Comparison of ENCODE assay signal across 26 cellular contexts in genomic region chr17:39974433-39974832, GRCh38. TPM values are rescaled to one million over a fixed set of nuclear protein-coding genes. Genes with fewer than 3 reads are reported as not detected.
DNase-seq lines count a peak whose midpoint lies in the region; ATAC-seq, FAIRE-seq and TF ChIP-seq lines count a peak whose summit lies in the region.
"Had no signal": no experiment of that assay in that cellular context is flagged by ENCODE, and none has a peak within 500 bp of the region (broad histone marks: within the 10 kb centered on the region; RNA-seq: fewer than 3 reads in every experiment).

No MANE protein-coding gene starts in this region.

- TF ChIP-seq CTCF in astrocyte (IDR thresholded peaks at IDR 0.05; ENCODE audit: insufficient read depth, low read depth, low read length) = no peak

- no peaks in the 10 kb centered on the region for H3K79me2 ChIP-seq in astrocyte (ENCODE audit: insufficient read depth, low read length)

- no peak overlapping the region for H2AFZ ChIP-seq in astrocyte (ENCODE audit: low read depth, low read length)

- peak overlapping the region in 2 of 3 donors; percentile 71 to 92 for H3K27ac Mint-ChIP-seq in CD4-positive, CD25-positive, alpha-beta regulatory T cell
- H3K27ac Mint-ChIP-seq in astrocyte (ENCODE audit: unreplicated experiment) = peak overlapping the region; percentile 81

- no peaks in the 10 kb centered on the region for H3K9me3 Mint-ChIP-seq in CD4-positive, CD25-positive, alpha-beta regulatory T cell
- peaks cover 6% of the 10 kb centered on the region for H3K9me3 Mint-ChIP-seq in astrocyte (ENCODE audit: unreplicated experiment)
- H3K9me3 Mint-ChIP-seq: CD14-positive monocyte had no signal

- H3K36me3 Mint-ChIP-seq in CD4-positive, CD25-positive, alpha-beta regulatory T cell = peaks cover 15% of the 10 kb centered on the region
- H3K36me3 Mint-ChIP-seq in astrocyte (ENCODE audit: low read depth, unreplicated experiment) = peaks cover 3% of the 10 kb centered on the region
- H3K36me3 Mint-ChIP-seq: CD14-positive monocyte had no signal

- H3K4me2 ChIP-seq in astrocyte (ENCODE audit: low read length) = no peak overlapping the region

- FAIRE-seq in astrocyte (lab: Jason Lieb, UNC) (no peak), H54 (lab: Jason Lieb, UNC) (no peak)
- FAIRE-seq: D721Med had no signal

- H4K20me1 ChIP-seq in astrocyte (ENCODE audit: insufficient read depth, low read length) = no peaks in the 10 kb centered on the region

- no peak overlapping the region for H3K27ac ChIP-seq in CD4-positive, CD25-positive, alpha-beta regulatory T cell (ENCODE audit: insufficient read depth, low read length, poor library complexity, severe bottlenecking)
- H3K27ac ChIP-seq in astrocyte (ENCODE audit: low read depth, low read length) (no peak overlapping the region), epithelial cell of prostate (peak overlapping the region; percentile 49)
- H3K27ac ChIP-seq: SJCRH30 had no signal

- TF ChIP-seq POLR2A in H54 (IDR thresholded peaks at IDR 0.05; ENCODE audit: low read depth, low read length) = no peak

- no peak overlapping the region for H3K9ac ChIP-seq in astrocyte (ENCODE audit: low read length)

- H3K36me3 ChIP-seq in CD4-positive, CD25-positive, alpha-beta regulatory T cell (ENCODE audit: control insufficient read depth, insufficient read depth, low read length) = no peaks in the 10 kb centered on the region
- no peaks in the 10 kb centered on the region for H3K36me3 ChIP-seq in astrocyte (ENCODE audit: insufficient read depth, low read length)
- H3K36me3 ChIP-seq: BE2C, SJCRH30 had no signal

- ATAC-seq in CD4-positive, CD25-positive, alpha-beta regulatory T cell (ENCODE audit: low read depth in 2 of 2) = no peak
- ATAC-seq: PC-3, Right ventricle myocardium inferior, SK-N-SH treated with all-trans-retinoic acid at 6 μM for 48 hours had no signal

- no peak for DNase-seq in CD4-positive, CD25-positive, alpha-beta regulatory T cell
- DNase-seq in HT-29 (ENCODE audit: low spot score) (peak; percentile 4), astrocyte (ENCODE audit: low read depth) (no peak), epithelial cell of prostate (ENCODE audit: low read depth, low spot score) (no peak), hypothalamus (lab: John Stamatoyannopoulos, UW) (no peak), KG1 (lab: John Stamatoyannopoulos, UW) (no peak), H54 (ENCODE audit: insufficient read length, low spot score) (no peak)
- DNase-seq: 8988T, ACHN, BE2C, NCI-H1105 treated with DMSO at 0.1 percent for 48 hours, NCI-H146, NCI-H1930, NCI-H2107, NCI-H446, NCI-H524 treated with DMSO at 0.1 percent for 48 hours, NCI-H774, PC-3, SJCRH30 had no signal

- no peaks in the 10 kb centered on the region for H3K4me1 ChIP-seq in CD4-positive, CD25-positive, alpha-beta regulatory T cell (ENCODE audit: control insufficient read depth, insufficient read depth, low read length, poor library complexity, severe bottlenecking)
- H3K4me1 ChIP-seq in astrocyte (ENCODE audit: insufficient read depth, low read length) = peaks cover 8% of the 10 kb centered on the region
- H3K4me1 ChIP-seq: BE2C had no signal

- no peaks in the 10 kb centered on the region for H3K27me3 ChIP-seq in CD4-positive, CD25-positive, alpha-beta regulatory T cell (ENCODE audit: control insufficient read depth, insufficient read depth, low read length)
- peaks cover 5% of the 10 kb centered on the region for H3K27me3 ChIP-seq in astrocyte (ENCODE audit: insufficient read depth, low read length)

- H3K27me3 Mint-ChIP-seq in CD4-positive, CD25-positive, alpha-beta regulatory T cell = peaks cover 26% of the 10 kb centered on the region
- H3K27me3 Mint-ChIP-seq in astrocyte (ENCODE audit: low read depth, unreplicated experiment) = peaks cover 10% of the 10 kb centered on the region

- H3K4me3 ChIP-seq in CD4-positive, CD25-positive, alpha-beta regulatory T cell (ENCODE audit: low read depth, low read length) = no peak overlapping the region
- no peak overlapping the region for H3K4me3 ChIP-seq in astrocyte (ENCODE audit: insufficient read depth, low read depth, low read length)
- H3K4me3 ChIP-seq: SJCRH30 had no signal

- peaks cover 0 to 6% (median 1%) of the 10 kb centered on the region in 4 donors for H3K4me1 Mint-ChIP-seq in CD4-positive, CD25-positive, alpha-beta regulatory T cell
- peaks cover 17% of the 10 kb centered on the region for H3K4me1 Mint-ChIP-seq in astrocyte (ENCODE audit: low read depth, unreplicated experiment)

- no peak overlapping the region for H3K4me3 Mint-ChIP-seq in CD4-positive, CD25-positive, alpha-beta regulatory T cell
- H3K4me3 Mint-ChIP-seq in astrocyte (ENCODE audit: unreplicated experiment) = no peak overlapping the region
- H3K4me3 Mint-ChIP-seq: CD14-positive monocyte had no signal

- no peaks in the 10 kb centered on the region for H3K9me3 ChIP-seq in CD4-positive, CD25-positive, alpha-beta regulatory T cell (ENCODE audit: control insufficient read depth in 2 of 2, low read length in 2 of 2)
- H3K9me3 ChIP-seq in astrocyte (ENCODE audit: insufficient read depth, low read depth, low read length) = no peaks in the 10 kb centered on the region
- H3K9me3 ChIP-seq: BE2C, SJCRH30 had no signal

RNA-seq across cellular contexts. Expression of gene PSMD3, which starts 6.2 kb away (rescaled TPM):
- 62.4 TPM for total RNA-seq in CD4-positive, CD25-positive, alpha-beta regulatory T cell
- 10 to 100 TPM; 47.9 to 51.0 (median 49.3) TPM for polyA plus RNA-seq in CD4-positive, CD25-positive, alpha-beta regulatory T cell
- 236 and 240 TPM in 2 replicates for total RNA-seq in HT-29 (2014; rRNA removed; shearing (Covaris generic))
- 129 and 134 TPM in 2 replicates for total RNA-seq in astrocyte

RNA-seq across cellular contexts. Expression of gene GSDMA, which starts 11.6 kb away (rescaled TPM):
- total RNA-seq in CD4-positive, CD25-positive, alpha-beta regulatory T cell = 1.5 TPM
- 1 to 10 TPM; 1.1 to 2.8 (median 2.1) TPM for polyA plus RNA-seq in CD4-positive, CD25-positive, alpha-beta regulatory T cell
- total RNA-seq in HT-29 (2014; rRNA removed; shearing (Covaris generic)) = not detected in 2 replicates
- total RNA-seq in astrocyte = not detected in 2 replicates
- total RNA-seq: H4, LHCN-M2, PC-3, SJCRH30 had no signal
- polyA plus RNA-seq: CD14-positive monocyte had no signal

RNA-seq across cellular contexts. Expression of gene CSF3, which starts 40.8 kb away (rescaled TPM):
- not detected for total RNA-seq in CD4-positive, CD25-positive, alpha-beta regulatory T cell
- not detected for polyA plus RNA-seq in CD4-positive, CD25-positive, alpha-beta regulatory T cell
- total RNA-seq in HT-29 (2014; rRNA removed; shearing (Covaris generic)) = not detected in 2 replicates
- total RNA-seq in astrocyte = not detected in 2 replicates
- total RNA-seq: H4, Right ventricle myocardium inferior had no signal
- polyA plus RNA-seq: CD14-positive monocyte had no signal

RNA-seq across cellular contexts. Expression of gene LRRC3C, which starts 46.9 kb away (rescaled TPM):
- not detected for total RNA-seq in CD4-positive, CD25-positive, alpha-beta regulatory T cell
- under 1 TPM in 1 of 4 donors, not detected in 3; 0.38 TPM for polyA plus RNA-seq in CD4-positive, CD25-positive, alpha-beta regulatory T cell
- not detected in 2 replicates for total RNA-seq in HT-29 (2014; rRNA removed; shearing (Covaris generic))
- total RNA-seq in astrocyte = not detected in 2 replicates
- total RNA-seq: H4, LHCN-M2, MCF 10A, PC-3, Right ventricle myocardium inferior, SJCRH30 had no signal
- polyA plus RNA-seq: CD14-positive monocyte had no signal

RNA-seq across cellular contexts. Expression of gene ORMDL3, which starts 47.0 kb away (rescaled TPM):
- total RNA-seq in CD4-positive, CD25-positive, alpha-beta regulatory T cell = 104 TPM
- 100 to 1,000 TPM in 3 of 4 donors, 10 to 100 TPM in 1; 99.5 to 176 (median 127) TPM for polyA plus RNA-seq in CD4-positive, CD25-positive, alpha-beta regulatory T cell
- 61.0 and 66.7 TPM in 2 replicates for total RNA-seq in HT-29 (2014; rRNA removed; shearing (Covaris generic))
- 65.3 and 70.2 TPM in 2 replicates for total RNA-seq in astrocyte
